ENCODE assay signal across 8 cellular contexts in the genomic region with DNA sequence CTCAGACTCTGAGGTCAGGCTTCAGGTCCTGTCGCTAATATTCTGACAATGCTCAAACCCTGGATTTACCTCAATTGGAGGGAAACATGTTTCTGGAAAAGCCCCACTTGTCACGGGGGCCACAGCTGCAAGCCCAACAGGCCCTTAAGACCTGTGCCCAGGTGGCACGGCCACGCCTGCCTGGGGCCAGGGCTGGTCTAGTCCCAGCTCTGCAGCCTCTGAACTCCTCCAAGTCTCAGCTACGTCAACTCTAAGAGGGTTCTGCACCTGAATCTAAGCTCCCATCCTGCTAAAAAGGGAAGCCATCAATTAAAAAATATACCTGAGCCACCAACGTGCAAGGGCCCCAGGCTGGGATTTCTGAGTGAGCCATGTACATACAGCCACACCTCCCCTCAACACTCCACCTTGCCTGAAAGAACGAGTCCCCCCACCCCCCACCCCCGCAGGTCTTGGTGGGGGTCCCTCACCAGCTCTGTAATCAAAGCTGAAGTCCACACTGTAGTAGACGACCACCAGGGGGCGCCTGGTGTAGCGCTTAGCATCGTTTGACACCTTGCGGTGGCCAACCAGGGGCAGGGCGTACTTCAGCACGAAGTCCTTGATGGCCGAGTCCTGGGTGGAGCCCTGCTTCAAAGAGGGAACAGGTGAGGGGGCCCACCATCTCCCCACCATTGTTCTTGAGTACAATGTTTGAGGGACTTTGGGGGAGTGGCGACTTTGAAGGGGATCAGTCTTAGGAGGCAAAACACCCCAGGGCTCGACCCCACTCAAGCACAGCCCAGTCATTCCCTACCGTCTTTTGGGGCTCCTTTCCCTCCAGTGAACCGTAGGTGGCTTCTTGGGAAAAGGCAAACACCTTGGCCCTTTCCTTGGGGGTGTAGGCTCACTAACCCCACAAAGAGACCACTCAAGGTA. TPM values are rescaled to one million over a fixed set of nuclear protein-coding genes. Genes with fewer than 3 reads are reported as not detected.
DNase-seq lines count a peak whose midpoint lies in the region; ATAC-seq and TF ChIP-seq lines count a peak whose summit lies in the region.

No MANE protein-coding gene starts in this region.

- intact Hi-C loops in activated CD8-positive, alpha-beta T cell treated with anti-CD3 and anti-CD28 coated beads for 36 hours (cut with micrococcal nuclease): loop anchor here (2.0 to 5.0 kb wide), 2 partner anchors 62 to 85 kb away; a partner anchor contains a TSS

- peak; percentile 80 for TF ChIP-seq CTCF in GM12865 (IDR thresholded peaks at IDR 0.05; ENCODE audit: insufficient read depth, low read depth, low read length, missing control alignments)
- TF ChIP-seq CTCF in activated CD8-positive, alpha-beta T cell treated with anti-CD3 and anti-CD28 coated beads for 36 hours (IDR thresholded peaks at IDR 0.05): peak; percentile 79

- H3K4me1 Mint-ChIP-seq in activated CD8-positive, alpha-beta T cell treated with anti-CD3 and anti-CD28 coated beads for 36 hours (ENCODE audit: low read depth): peaks cover 11% of the 10 kb centered on the region

- no peaks in the 10 kb centered on the region for H3K9me3 Mint-ChIP-seq in activated CD8-positive, alpha-beta T cell treated with anti-CD3 and anti-CD28 coated beads for 36 hours

- DNase-seq in GM12865 (ENCODE audit: low read depth) (peak; percentile 81), NCI-H2107 treated with DMSO at 0.1 percent for 48 hours (lab: John Stamatoyannopoulos, UW; ENCODE audit: unreplicated experiment) (peak; percentile 6), midbrain (lab: John Stamatoyannopoulos, UW) (peak; percentile 78)
- peak; percentile 92 for DNase-seq in activated CD8-positive, alpha-beta T cell treated with anti-CD3 and anti-CD28 coated beads for 36 hours
- DNase-seq in effector CD8-positive, alpha-beta T cell (lab: John Stamatoyannopoulos, UW): peak; percentile 81
- DNase-seq in stimulated activated CD8-positive, alpha-beta memory T cell treated with anti-CD3 and anti-CD28 coated beads, Interleukin-4, amount 100 ng/mL, for 24 hours (ENCODE audit: low read depth): peak; percentile 69

- H3K4me3 ChIP-seq in GM12865 (ENCODE audit: low read depth, low read length): no peak overlapping the region

- POLR2A ChIA-PET in activated CD8-positive, alpha-beta T cell treated with anti-CD3 and anti-CD28 coated beads for 36 hours (lab: Charles Lee): interaction anchor here (0.5 to 2.2 kb wide), 6 partner anchors 18 to 121 kb away, joined by 3 to 7 read pairs (median 5); a partner anchor contains a TSS

- peaks cover 45% of the 10 kb centered on the region for H3K36me3 Mint-ChIP-seq in activated CD8-positive, alpha-beta T cell treated with anti-CD3 and anti-CD28 coated beads for 36 hours (ENCODE audit: low read depth)

- peak overlapping the region; percentile 46 for H3K27ac Mint-ChIP-seq in activated CD8-positive, alpha-beta T cell treated with anti-CD3 and anti-CD28 coated beads for 36 hours

- H3K4me3 Mint-ChIP-seq in activated CD8-positive, alpha-beta T cell treated with anti-CD3 and anti-CD28 coated beads for 36 hours: no peak overlapping the region

- ATAC-seq in HG02623 (IDR thresholded peaks at IDR 0.05; ENCODE audit: unreplicated experiment) (peak; percentile 63), HG03280 (IDR thresholded peaks at IDR 0.05; ENCODE audit: unreplicated experiment) (no peak)
- ATAC-seq in activated CD8-positive, alpha-beta T cell treated with anti-CD3 and anti-CD28 coated beads for 36 hours: peak; percentile 94

- no peaks in the 10 kb centered on the region for H3K27me3 Mint-ChIP-seq in activated CD8-positive, alpha-beta T cell treated with anti-CD3 and anti-CD28 coated beads for 36 hours

- CTCF ChIA-PET in activated CD8-positive, alpha-beta T cell treated with anti-CD3 and anti-CD28 coated beads for 36 hours (lab: Charles Lee): interaction anchor here (0.6 to 4.7 kb wide), 40 partner anchors 8 to 417 kb away, joined by 3 to 60 read pairs (median 5); a partner anchor contains a TSS

RNA-seq across cellular contexts. Expression of a gene that starts 22.6 kb away (rescaled TPM):
- 10 to 100 TPM; 72.6 to 75.7 TPM for total RNA-seq in activated CD8-positive, alpha-beta T cell treated with anti-CD3 and anti-CD28 coated beads for 36 hours

Comparison
In these comparisons a context has a peak if more than half of its experiments do, and no peak if none do; other contexts are left out.
1. DNase-seq: peak in every context shown above with its lines; median percentile 92 in activated CD8-positive, alpha-beta T cell treated with anti-CD3 and anti-CD28 coated beads for 36 hours; 81 in GM12865; 81 in effector CD8-positive, alpha-beta T cell; 78 in midbrain; 69 in stimulated activated CD8-positive, alpha-beta memory T cell treated with anti-CD3 and anti-CD28 coated beads, Interleukin-4, amount 100 ng/mL, for 24 hours; 6 in NCI-H2107 treated with DMSO at 0.1 percent for 48 hours.